In genomic region chr2:99468155-99468554, GRCh38 we compare ENCODE assay signal across 15 cellular contexts.
"Had no signal": no experiment of that assay in that cellular context is flagged by ENCODE, and none has a peak within 500 bp of the region (broad histone marks: within the 10 kb centered on the region; RNA-seq: fewer than 3 reads in every experiment).

No MANE protein-coding gene starts in this region.

- H3K9me3 ChIP-seq: ovary, thyroid gland had no signal

- ATAC-seq: activated CD8-positive, alpha-beta T cell treated with anti-CD3 and anti-CD28 coated beads for 36 hours; left colon had no signal

- H3K4me3 ChIP-seq: ovary, thyroid gland had no signal

- H3K27ac ChIP-seq: ovary, thyroid gland, VCaP had no signal

- H3K36me3 ChIP-seq: ovary, thyroid gland had no signal

- H3K27me3 ChIP-seq: ovary, thyroid gland had no signal

- DNase-seq: activated CD4-positive, alpha-beta T cell treated with anti-CD3 and anti-CD28 coated beads for 4 hours; activated CD8-positive, alpha-beta memory T cell treated with anti-CD3 and anti-CD28 coated beads, Interleukin-2, amount 50 U/mL, for 48 hours; activated CD8-positive, alpha-beta T cell treated with anti-CD3 and anti-CD28 coated beads for 36 hours; activated naive CD4-positive, alpha-beta T cell treated with Interleukin-2 at 50 U/mL for 16 hours; cerebellar nuclear complex; dermis blood vessel endothelial cell; endodermal cell; immature natural killer cell; left colon; ovary; retina; small intestine; T-helper 1 cell; thyroid gland had no signal
